25 cellular contexts compared by ENCODE assay signal in genomic region chr1:220604921-220605320, GRCh38.
DNase-seq lines count a peak whose midpoint lies in the region; ATAC-seq, FAIRE-seq and TF ChIP-seq lines count a peak whose summit lies in the region.
"Had no signal": no experiment of that assay in that cellular context is flagged by ENCODE, and none has a peak within 500 bp of the region (broad histone marks: within the 10 kb centered on the region; RNA-seq: fewer than 3 reads in every experiment).

No MANE protein-coding gene starts in this region.

- no peaks in the 10 kb centered on the region for H3K27me3 ChIP-seq in bronchial epithelial cell (ENCODE audit: control insufficient read depth, insufficient read depth, low read length)
- H3K27me3 ChIP-seq: BE2C, BLaER1 had no signal

- FAIRE-seq in bronchial epithelial cell (lab: Jason Lieb, UNC), result no peak
- FAIRE-seq: GM12878, GM12892, GM18507 had no signal

- peaks cover 0 to 12% (median 3%) of the 10 kb centered on the region in 6 donors for H3K9me3 Mint-ChIP-seq in immature natural killer cell

- H3K4me3 ChIP-seq in LNCaP clone FGC (ENCODE audit: low read depth, low read length), result no peak overlapping the region
- H3K4me3 ChIP-seq in bronchial epithelial cell (ENCODE audit: low read depth, low read length), result no peak overlapping the region
- H3K4me3 ChIP-seq: BLaER1, GM12878 had no signal

- H3K4me3 Mint-ChIP-seq in immature natural killer cell, result no peak overlapping the region
- H3K4me3 Mint-ChIP-seq: CD14-positive monocyte; CD4-positive, alpha-beta memory T cell; CD4-positive, CD25-positive, alpha-beta regulatory T cell; CD8-positive, alpha-beta memory T cell had no signal

- ATAC-seq in GM19328 (IDR thresholded peaks at IDR 0.05; ENCODE audit: unreplicated experiment), result no peak
- ATAC-seq: GM12878 had no signal

- no peaks in the 10 kb centered on the region for H3K36me3 Mint-ChIP-seq in immature natural killer cell
- H3K36me3 Mint-ChIP-seq: CD14-positive monocyte; CD4-positive, alpha-beta memory T cell; CD8-positive, alpha-beta memory T cell had no signal

- no peaks in the 10 kb centered on the region for H3K4me1 Mint-ChIP-seq in immature natural killer cell
- H3K4me1 Mint-ChIP-seq: CD14-positive monocyte; CD4-positive, alpha-beta memory T cell; CD4-positive, CD25-positive, alpha-beta regulatory T cell; CD8-positive, alpha-beta memory T cell had no signal

- peaks cover 0 to 5% (median 3%) of the 10 kb centered on the region in 3 donors for H3K27me3 Mint-ChIP-seq in immature natural killer cell (ENCODE audit: low read depth in 3 of 3)
- H3K27me3 Mint-ChIP-seq: CD4-positive, alpha-beta memory T cell; CD4-positive, CD25-positive, alpha-beta regulatory T cell had no signal

- DNase-seq in LNCaP clone FGC (ENCODE audit: low read depth) (peak; percentile 77), NCI-H69 (lab: John Stamatoyannopoulos, UW) (peak; percentile 20), bronchial epithelial cell (ENCODE audit: low read depth) (peak; percentile 42), immature natural killer cell (no peak)
- DNase-seq in stimulated activated CD4-positive, alpha-beta T cell treated with anti-CD3 and anti-CD28 coated beads, Interleukin-15, amount 100 ng/mL, for 24 hours, result no peak
- DNase-seq: 8988T; ACHN; BE2C; C1 segment of cervical spinal cord; CD4-positive, alpha-beta memory T cell; CD4-positive, CD25-positive, alpha-beta regulatory T cell; CD8-positive, alpha-beta memory T cell; COR-L47; DMS 273 treated with DMSO at 0.1 percent for 48 hours; DMS153; DMS79; DND-41; EL; GDM1 had no signal

- TF ChIP-seq CTCF in LNCaP clone FGC (IDR thresholded peaks at IDR 0.05; ENCODE audit: control insufficient read depth, extremely low read depth, insufficient read depth) (no peak), bronchial epithelial cell (IDR thresholded peaks at IDR 0.05; ENCODE audit: insufficient read depth, low read length, severe bottlenecking) (no peak)

- H3K27ac Mint-ChIP-seq in immature natural killer cell, result no peak overlapping the region
- H3K27ac Mint-ChIP-seq: CD14-positive monocyte; CD4-positive, alpha-beta memory T cell; CD4-positive, CD25-positive, alpha-beta regulatory T cell; CD8-positive, alpha-beta memory T cell had no signal

- no peaks in the 10 kb centered on the region for H3K36me3 ChIP-seq in bronchial epithelial cell (ENCODE audit: control insufficient read depth, insufficient read depth, low read length)
- H3K36me3 ChIP-seq: BE2C, BLaER1 had no signal

Comparison
In these comparisons a context has a peak if more than half of its experiments do, and no peak if none do; other contexts are left out.
1. DNase-seq: peak in LNCaP clone FGC (single experiment), NCI-H69 (single experiment) and bronchial epithelial cell (single experiment); none in stimulated activated CD4-positive, alpha-beta T cell treated with anti-CD3 and anti-CD28 coated beads, Interleukin-15, amount 100 ng/mL, for 24 hours (single experiment) and immature natural killer cell (0 of 3).